In the genomic region with DNA sequence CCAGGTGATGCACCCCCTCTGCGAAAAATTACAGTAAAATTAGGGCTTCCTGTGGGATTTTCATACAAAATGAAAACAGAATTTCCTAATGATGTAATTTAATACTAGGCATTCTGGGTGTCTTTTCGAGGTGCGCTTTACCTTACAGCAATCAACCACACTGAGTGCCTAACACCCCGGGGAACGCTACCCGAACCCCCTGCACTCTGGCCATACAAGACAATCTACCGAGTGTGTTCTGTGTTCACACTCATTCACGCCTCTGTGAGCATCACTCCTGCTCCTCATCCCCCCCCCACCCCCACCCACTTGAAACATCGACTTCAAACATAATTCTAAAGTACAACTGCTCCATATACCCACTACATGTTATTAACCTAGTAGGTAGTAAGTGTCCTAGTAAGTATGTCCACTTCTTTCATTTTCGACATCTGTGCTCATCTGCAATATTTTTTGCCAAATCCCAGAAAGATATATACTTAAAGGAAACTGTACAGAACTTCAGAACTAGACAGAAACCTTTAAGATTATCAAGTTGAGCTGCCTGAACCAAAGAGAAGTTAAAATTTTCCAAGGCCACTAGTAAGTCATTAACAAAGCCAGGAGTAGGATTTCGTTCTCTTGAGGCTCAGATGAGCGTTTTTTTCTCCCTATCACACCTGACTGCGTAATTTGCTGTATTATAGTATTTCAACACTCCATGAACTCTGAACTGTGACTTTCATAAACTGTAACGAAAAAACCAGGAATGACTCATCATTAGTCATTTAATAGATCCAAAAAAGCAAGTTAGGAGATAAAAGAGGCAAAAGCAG, we compare ENCODE assay signal across 1 cellular context.
TF ChIP-seq lines count a peak whose summit lies in the region.

No MANE protein-coding gene starts in this region.

TF ChIP-seq in GM23338, 12 proteins besides CTCF, POLR2A, EP300 and RAD21 (continued from another document):
- TF ChIP-seq ZNF462 (CRISPR knock-in tag; IDR thresholded peaks at IDR 0.05) (no peak), CREB1 (CRISPR knock-in tag; IDR thresholded peaks at IDR 0.05; ENCODE audit: low read depth) (no peak), JUNB (IDR thresholded peaks at IDR 0.05; ENCODE audit: unreplicated experiment) (no peak), POLR2AphosphoS5 (IDR thresholded peaks at IDR 0.05; ENCODE audit: low read depth) (no peak), EZH2phosphoT487 (IDR thresholded peaks at IDR 0.05; ENCODE audit: unreplicated experiment) (no peak), ZNF331 (CRISPR knock-in tag; IDR thresholded peaks at IDR 0.05; ENCODE audit: low read depth) (no peak), ETS1 (IDR thresholded peaks at IDR 0.05) (no peak)
TF ChIP-seq in GM23338: peak in this region for 0.
